Comparison of ENCODE assay signal across 17 cellular contexts in the genomic region with DNA sequence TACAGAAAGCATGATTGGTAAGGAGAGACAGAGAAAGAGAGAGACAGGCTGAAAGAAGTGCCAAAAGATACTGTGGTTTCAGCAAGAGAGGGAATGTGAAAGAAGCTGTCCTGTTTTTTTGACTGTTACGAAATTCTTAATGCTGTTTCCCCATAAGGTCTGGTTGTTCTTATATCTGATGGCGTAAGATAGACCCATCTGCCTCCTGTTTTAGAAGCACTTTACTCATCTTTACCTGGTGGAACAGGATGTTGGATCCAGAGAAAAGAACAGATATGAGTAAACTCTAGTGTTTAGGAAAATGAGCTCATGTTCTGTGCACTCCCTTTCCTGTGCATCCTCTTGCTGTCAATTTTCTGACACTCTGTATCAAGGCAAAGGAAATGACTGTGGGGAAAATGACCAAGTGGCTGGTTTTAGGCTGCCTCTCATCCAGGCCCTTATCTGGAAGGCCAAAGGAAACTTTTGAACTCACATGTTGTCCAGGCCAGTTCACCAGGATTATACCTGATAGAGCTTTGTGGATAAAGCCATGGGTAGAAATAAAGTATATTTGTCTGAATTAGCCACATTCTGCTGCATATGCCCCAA.
"Had no signal": no experiment of that assay in that cellular context is flagged by ENCODE, and none has a peak within 500 bp of the region (broad histone marks: within the 10 kb centered on the region; RNA-seq: fewer than 3 reads in every experiment).

No MANE protein-coding gene starts in this region.

- H3K9me3 ChIP-seq: ascending aorta, left lung, neutrophil, transverse colon had no signal

- ATAC-seq: activated naive CD8-positive, alpha-beta T cell treated with anti-CD3 and anti-CD28 coated beads, Interleukin-2, amount 50 U/mL, for 24 hours; left lung; natural killer cell; T-helper 17 cell had no signal

- H3K9ac ChIP-seq: parathyroid adenoma had no signal

- H3K79me2 ChIP-seq: hepatocyte, parathyroid adenoma had no signal

- H3K27me3 ChIP-seq: ascending aorta, hepatocyte, left lung, neutrophil, transverse colon had no signal

- H3K36me3 ChIP-seq: ascending aorta, left lung, neutrophil, transverse colon had no signal

- H3K27ac ChIP-seq: ascending aorta, hepatocyte, left lung, neutrophil, parathyroid adenoma, transverse colon had no signal

- H3K4me2 ChIP-seq: hepatocyte had no signal

- DNase-seq: activated CD4-positive, alpha-beta T cell treated with anti-CD3 and anti-CD28 coated beads, Interleukin-2, amount 50 U/mL, for 4 hours; activated CD4-positive, CD25-positive, alpha-beta regulatory T cell treated with anti-CD3 and anti-CD28 coated beads, Interleukin-2, amount 50 U/mL, for 72 hours; activated naive CD4-positive, alpha-beta T cell treated with anti-CD3 and anti-CD28 coated beads for 36 hours; activated naive CD8-positive, alpha-beta T cell treated with anti-CD3 and anti-CD28 coated beads, Interleukin-2, amount 50 U/mL, for 24 hours; activated T-cell treated with anti-CD3 and anti-CD28 coated beads for 4 hours; left lung; natural killer cell; retina; stimulated activated CD4-positive, alpha-beta T cell treated with anti-CD3 and anti-CD28 coated beads, Interleukin-2, amount 100 ng/mL, for 48 hours; stimulated activated naive CD4-positive, alpha-beta T cell; substantia nigra; T-helper 17 cell; transverse colon had no signal

- H2AFZ ChIP-seq: hepatocyte, parathyroid adenoma had no signal

- H3K4me3 ChIP-seq: ascending aorta, hepatocyte, left lung, transverse colon had no signal

- H3K4me1 ChIP-seq: ascending aorta, left lung, parathyroid adenoma, transverse colon had no signal
